Comparison of ENCODE assay signal across 2 cellular contexts in the genomic region with DNA sequence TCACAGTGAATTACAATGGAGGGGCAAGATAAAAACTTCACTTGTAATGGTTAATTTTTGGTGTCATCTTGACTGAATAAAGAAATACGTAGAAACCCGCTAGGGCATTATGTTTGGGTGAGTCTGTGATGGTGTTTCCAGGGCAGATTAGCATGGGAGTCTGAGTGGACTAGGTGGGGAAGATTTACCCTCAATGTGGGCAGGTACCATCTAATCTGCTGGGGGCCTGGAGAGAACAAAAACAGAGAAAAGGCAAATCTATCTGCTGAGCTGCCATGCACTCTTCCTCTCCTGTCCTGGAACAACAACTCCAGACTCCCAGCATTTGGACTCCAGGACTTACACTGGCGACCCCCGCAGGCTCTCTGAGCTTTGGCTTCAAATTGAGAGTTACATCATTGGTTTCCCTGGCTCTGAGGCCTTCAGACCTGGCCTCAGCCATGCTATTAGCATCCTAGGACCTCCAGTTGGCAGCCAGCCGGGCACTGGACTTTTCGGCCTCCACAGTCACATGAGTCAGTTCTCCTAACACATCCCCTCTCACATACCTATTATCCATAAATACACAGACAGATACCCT.
TF ChIP-seq lines count a peak whose summit lies in the region.

No MANE protein-coding gene starts in this region.

TF ChIP-seq in A549, 52 proteins besides CTCF, POLR2A, EP300 and RAD21:
- TF ChIP-seq EHF (CRISPR knock-in tag; IDR thresholded peaks at IDR 0.05) (no peak), RARB (CRISPR knock-in tag; IDR thresholded peaks at IDR 0.05) (no peak), MYC (IDR thresholded peaks at IDR 0.05; ENCODE audit: borderline replicate concordance, low read length) (no peak), HEYL (CRISPR knock-in tag; IDR thresholded peaks at IDR 0.05) (no peak), FOSB (CRISPR knock-in tag; IDR thresholded peaks at IDR 0.05) (no peak), KDM5A (IDR thresholded peaks at IDR 0.05) (no peak), CBX8 (IDR thresholded peaks at IDR 0.05) (no peak), CHD4 (IDR thresholded peaks at IDR 0.05; ENCODE audit: borderline replicate concordance) (no peak), FOSL2 (IDR thresholded peaks at IDR 0.05) (no peak), FOSL2 (CRISPR knock-in tag; IDR thresholded peaks at IDR 0.05) (no peak), RFX5 (IDR thresholded peaks at IDR 0.05) (no peak), ESRRA (IDR thresholded peaks at IDR 0.05; ENCODE audit: borderline replicate concordance, low read length) (no peak), MAZ (IDR thresholded peaks at IDR 0.05; ENCODE audit: borderline replicate concordance, low read depth, low read length) (no peak), HOXB5 (CRISPR knock-in tag; IDR thresholded peaks at IDR 0.05) (no peak), SREBF2 (IDR thresholded peaks at IDR 0.05) (no peak), BHLHE40 (IDR thresholded peaks at IDR 0.05; ENCODE audit: low read depth, low read length) (no peak)

TF ChIP-seq in IMR-90, 13 proteins besides CTCF, POLR2A, EP300 and RAD21:
- TF ChIP-seq FOS (IDR thresholded peaks at IDR 0.05; ENCODE audit: low read depth, low read length) = no peak
- TF ChIP-seq, protein P1, sequence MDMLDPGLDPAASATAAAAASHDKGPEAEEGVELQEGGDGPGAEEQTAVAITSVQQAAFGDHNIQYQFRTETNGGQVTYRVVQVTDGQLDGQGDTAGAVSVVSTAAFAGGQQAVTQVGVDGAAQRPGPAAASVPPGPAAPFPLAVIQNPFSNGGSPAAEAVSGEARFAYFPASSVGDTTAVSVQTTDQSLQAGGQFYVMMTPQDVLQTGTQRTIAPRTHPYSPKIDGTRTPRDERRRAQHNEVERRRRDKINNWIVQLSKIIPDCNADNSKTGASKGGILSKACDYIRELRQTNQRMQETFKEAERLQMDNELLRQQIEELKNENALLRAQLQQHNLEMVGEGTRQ (IDR thresholded peaks at IDR 0.05; ENCODE audit: low read depth, low read length) = no peak
- TF ChIP-seq RFX5 (IDR thresholded peaks at IDR 0.05; ENCODE audit: low read depth, low read length) = no peak
- TF ChIP-seq MXI1 (IDR thresholded peaks at IDR 0.05; ENCODE audit: borderline replicate concordance, low read depth, low read length) = no peak
- TF ChIP-seq MAZ (IDR thresholded peaks at IDR 0.05; ENCODE audit: borderline replicate concordance, low read depth, low read length) = no peak
- TF ChIP-seq SMC3 (IDR thresholded peaks at IDR 0.05; ENCODE audit: low read depth, low read length) = no peak
- no peak for TF ChIP-seq CEBPB (IDR thresholded peaks at IDR 0.05; ENCODE audit: low read depth, low read length)
- TF ChIP-seq, protein P2, sequence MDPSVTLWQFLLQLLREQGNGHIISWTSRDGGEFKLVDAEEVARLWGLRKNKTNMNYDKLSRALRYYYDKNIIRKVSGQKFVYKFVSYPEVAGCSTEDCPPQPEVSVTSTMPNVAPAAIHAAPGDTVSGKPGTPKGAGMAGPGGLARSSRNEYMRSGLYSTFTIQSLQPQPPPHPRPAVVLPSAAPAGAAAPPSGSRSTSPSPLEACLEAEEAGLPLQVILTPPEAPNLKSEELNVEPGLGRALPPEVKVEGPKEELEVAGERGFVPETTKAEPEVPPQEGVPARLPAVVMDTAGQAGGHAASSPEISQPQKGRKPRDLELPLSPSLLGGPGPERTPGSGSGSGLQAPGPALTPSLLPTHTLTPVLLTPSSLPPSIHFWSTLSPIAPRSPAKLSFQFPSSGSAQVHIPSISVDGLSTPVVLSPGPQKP (IDR thresholded peaks at IDR 0.05; ENCODE audit: borderline replicate concordance, low read depth, low read length) = no peak
- no peak for TF ChIP-seq RCOR1 (IDR thresholded peaks at IDR 0.05; ENCODE audit: insufficient replicate concordance, low read length)
- no peak for TF ChIP-seq NFE2L2 (IDR thresholded peaks at IDR 0.05; ENCODE audit: low read depth, low read length)
